In genomic region chr1:101027194-101027772, GRCh38 we compare ENCODE assay signal across 13 cellular contexts. TPM values are rescaled to one million over a fixed set of nuclear protein-coding genes. Genes with fewer than 3 reads are reported as not detected.
DNase-seq lines count a peak whose midpoint lies in the region; ATAC-seq and TF ChIP-seq lines count a peak whose summit lies in the region.
"Had no signal": no experiment of that assay in that cellular context is flagged by ENCODE, and none has a peak within 500 bp of the region (broad histone marks: within the 10 kb centered on the region; RNA-seq: fewer than 3 reads in every experiment).

No MANE protein-coding gene starts in this region.

- DNase-seq in T-helper 1 cell, result no peak
- no peak for DNase-seq in activated naive CD8-positive, alpha-beta T cell treated with anti-CD3 and anti-CD28 coated beads, Interleukin-2, amount 50 U/mL, for 24 hours
- no peak for DNase-seq in neural crest cell (ENCODE audit: low read depth, low spot score)
- no peak for DNase-seq in NCI-H69 (lab: John Stamatoyannopoulos, UW)
- DNase-seq in NCI-H2107 (lab: John Stamatoyannopoulos, UW), result no peak
- DNase-seq in dedifferentiated amniotic fluid mesenchymal stem cell (ENCODE audit: extremely low spot score), result no peak
- DNase-seq: activated CD4-positive, alpha-beta T cell treated with anti-CD3 and anti-CD28 coated beads, Interleukin-2, amount 50 U/mL, for 48 hours; heart right ventricle; NCI-H1417; NCI-H774; stimulated activated CD4-positive, alpha-beta T cell treated with anti-CD3 and anti-CD28 coated beads, Interleukin-4, amount 100 ng/mL, for 4 hours had no signal

- H3K4me3 Mint-ChIP-seq in T-helper 1 cell treated with Interleukin-12 subunit alpha and Interleukin-12 subunit beta and Interleukin-4 antibody, amounts not matched to agents 30 μg/mL and 1 μg/mL, for 36 hours, result peak overlapping the region; percentile 22
- H3K4me3 Mint-ChIP-seq in IgD-negative memory B cell (peak overlapping the region; percentile 69 to 96 (median 85)), neural crest cell (peak overlapping the region; percentile 69)
- peak overlapping the region; percentile 100 for H3K4me3 Mint-ChIP-seq in activated naive CD8-positive, alpha-beta T cell treated with anti-CD3 and anti-CD28 coated beads, Interleukin-2, amount 50 U/mL, for 24 hours

- no peak overlapping the region for H3K27ac Mint-ChIP-seq in T-helper 1 cell treated with Interleukin-12 subunit alpha and Interleukin-12 subunit beta and Interleukin-4 antibody, amounts not matched to agents 30 μg/mL and 1 μg/mL, for 36 hours
- peak overlapping the region; percentile 20 to 97 (median 63) for H3K27ac Mint-ChIP-seq in IgD-negative memory B cell
- peak overlapping the region; percentile 39 for H3K27ac Mint-ChIP-seq in activated naive CD8-positive, alpha-beta T cell treated with anti-CD3 and anti-CD28 coated beads, Interleukin-2, amount 50 U/mL, for 24 hours
- no peak overlapping the region for H3K27ac Mint-ChIP-seq in neural crest cell (ENCODE audit: unreplicated experiment)

- no peak for TF ChIP-seq CTCF in neural crest cell (conservative IDR thresholded peaks at IDR 0.05)

- H3K36me3 Mint-ChIP-seq in T-helper 1 cell treated with Interleukin-12 subunit alpha and Interleukin-12 subunit beta and Interleukin-4 antibody, amounts not matched to agents 30 μg/mL and 1 μg/mL, for 36 hours (ENCODE audit: low read depth), result peaks cover 25% of the 10 kb centered on the region
- H3K36me3 Mint-ChIP-seq in IgD-negative memory B cell (peaks cover 6% of the 10 kb centered on the region), neural crest cell (ENCODE audit: low read depth) (peaks cover 9% of the 10 kb centered on the region)
- H3K36me3 Mint-ChIP-seq in activated naive CD8-positive, alpha-beta T cell treated with anti-CD3 and anti-CD28 coated beads, Interleukin-2, amount 50 U/mL, for 24 hours (ENCODE audit: low read depth), result peaks cover 69% of the 10 kb centered on the region

- no peaks in the 10 kb centered on the region for H3K9me3 Mint-ChIP-seq in T-helper 1 cell treated with Interleukin-12 subunit alpha and Interleukin-12 subunit beta and Interleukin-4 antibody, amounts not matched to agents 30 μg/mL and 1 μg/mL, for 36 hours
- H3K9me3 Mint-ChIP-seq in IgD-negative memory B cell, result no peaks in the 10 kb centered on the region
- H3K9me3 Mint-ChIP-seq in activated naive CD8-positive, alpha-beta T cell treated with anti-CD3 and anti-CD28 coated beads, Interleukin-2, amount 50 U/mL, for 24 hours, result no peaks in the 10 kb centered on the region
- no peaks in the 10 kb centered on the region for H3K9me3 Mint-ChIP-seq in neural crest cell

- peaks cover 43% of the 10 kb centered on the region for H3K4me1 Mint-ChIP-seq in T-helper 1 cell treated with Interleukin-12 subunit alpha and Interleukin-12 subunit beta and Interleukin-4 antibody, amounts not matched to agents 30 μg/mL and 1 μg/mL, for 36 hours (ENCODE audit: low read depth)
- H3K4me1 Mint-ChIP-seq in IgD-negative memory B cell (peaks cover 36 to 49% (median 40%) of the 10 kb centered on the region in 3 donors), neural crest cell (peaks cover 39% of the 10 kb centered on the region)
- peaks cover 77% of the 10 kb centered on the region for H3K4me1 Mint-ChIP-seq in activated naive CD8-positive, alpha-beta T cell treated with anti-CD3 and anti-CD28 coated beads, Interleukin-2, amount 50 U/mL, for 24 hours

- no peaks in the 10 kb centered on the region for H3K27me3 Mint-ChIP-seq in T-helper 1 cell treated with Interleukin-12 subunit alpha and Interleukin-12 subunit beta and Interleukin-4 antibody, amounts not matched to agents 30 μg/mL and 1 μg/mL, for 36 hours (ENCODE audit: low read depth)
- H3K27me3 Mint-ChIP-seq in IgD-negative memory B cell (peaks cover 1% of the 10 kb centered on the region), neural crest cell (ENCODE audit: low read depth) (no peaks in the 10 kb centered on the region)
- H3K27me3 Mint-ChIP-seq in activated naive CD8-positive, alpha-beta T cell treated with anti-CD3 and anti-CD28 coated beads, Interleukin-2, amount 50 U/mL, for 24 hours, result no peaks in the 10 kb centered on the region

- ATAC-seq in activated naive CD8-positive, alpha-beta T cell treated with anti-CD3 and anti-CD28 coated beads, Interleukin-2, amount 50 U/mL, for 24 hours, result no peak
- ATAC-seq: heart right ventricle had no signal

RNA-seq across cellular contexts. Expression of gene DPH5, which starts 1.7 kb away (rescaled TPM):
- 30.5 TPM for polyA plus RNA-seq in IgD-negative memory B cell
- total RNA-seq in neural crest cell, result 69.4 and 72.1 TPM in 2 replicates

Comparison
In these comparisons a context has a peak if more than half of its experiments do, and no peak if none do; other contexts are left out.
1. H3K27ac Mint-ChIP-seq: peak in IgD-negative memory B cell (3 of 3) and activated naive CD8-positive, alpha-beta T cell treated with anti-CD3 and anti-CD28 coated beads, Interleukin-2, amount 50 U/mL, for 24 hours (single experiment); none in T-helper 1 cell treated with Interleukin-12 subunit alpha and Interleukin-12 subunit beta and Interleukin-4 antibody, amounts not matched to agents 30 μg/mL and 1 μg/mL, for 36 hours (single experiment) and neural crest cell (single experiment).
2. H3K4me3 Mint-ChIP-seq: peak in every context shown above with its lines; median percentile 100 in activated naive CD8-positive, alpha-beta T cell treated with anti-CD3 and anti-CD28 coated beads, Interleukin-2, amount 50 U/mL, for 24 hours; 85 in IgD-negative memory B cell; 69 in neural crest cell; 22 in T-helper 1 cell treated with Interleukin-12 subunit alpha and Interleukin-12 subunit beta and Interleukin-4 antibody, amounts not matched to agents 30 μg/mL and 1 μg/mL, for 36 hours.